4 cellular contexts compared by ENCODE assay signal in genomic region chr3:136119783-136120182, GRCh38.
DNase-seq lines count a peak whose midpoint lies in the region; ATAC-seq, FAIRE-seq and TF ChIP-seq lines count a peak whose summit lies in the region.
"Not testable (repeated sequence)": the region's sequence is repeated elsewhere in the genome, so short reads cannot be mapped to it uniquely, and the experiment has no call there.

No MANE protein-coding gene starts in this region.

- not testable (repeated sequence) for H3K9ac ChIP-seq in K562 (ENCODE audit: insufficient read depth in 1 of 2, low read depth in 2 of 2, low read length in 2 of 2)

- intact Hi-C loops in K562 (cut with micrococcal nuclease): not testable (repeated sequence)

- DNase-seq in K562 (ENCODE audit: extremely low read depth in 1 of 4, low spot score in 3 of 4): not testable (repeated sequence)

- 24% methylated on average over 4 of the region's 5 CpGs for WGBS in K562 (ENCODE audit: insufficient coverage, low coverage, missing lambda C conversion rate)

- H3F3A ChIP-seq in DOHH2 (ENCODE audit: control insufficient read depth, insufficient read depth): peaks cover 20% of the 10 kb centered on the region

- peak overlapping the region; percentile 53; the same call in 1 of the 2 replicates for H3K27ac ChIP-seq in DOHH2 (ENCODE audit: low read depth, low read length)
- not testable (repeated sequence) for H3K27ac ChIP-seq in HEK293 (ENCODE audit: extremely low read depth, low read depth, low read length); K562 (ENCODE audit: extremely low read depth, low read depth, low read length)

- FAIRE-seq in K562 (lab: Jason Lieb, UNC): not testable (repeated sequence)

- not testable (repeated sequence) for TF ChIP-seq RAD21 in K562 (CRISPR knock-in tag; conservative IDR thresholded peaks at IDR 0.05 in 1 of 2, IDR thresholded peaks at IDR 0.05 in 1 of 2)

- not testable (repeated sequence) for H3K4me3 ChIP-seq in DOHH2 (ENCODE audit: low read length); HEK293 (ENCODE audit: low read depth, low read length); K562

- CTCF ChIA-PET in HEK293 (lab: Yijun Ruan, JAX); K562 (lab: Yijun Ruan, JAX; ENCODE audit: low intra/inter-chr PET ratio): not testable (repeated sequence)

- TF ChIP-seq CTCF in DOHH2 (IDR thresholded peaks at IDR 0.05; ENCODE audit: low read depth, low read length, poor library complexity, severe bottlenecking); HEK293 (tag by site-specific recombination; IDR thresholded peaks at IDR 0.05); K562 (IDR thresholded peaks at IDR 0.05 in 2 of 3, conservative IDR thresholded peaks at IDR 0.05 in 1 of 3; ENCODE audit: insufficient read depth in 2 of 3, low read depth in 1 of 3, low read length in 3 of 3): not testable (repeated sequence)

- H3K9me3 ChIP-seq in DOHH2 (ENCODE audit: control insufficient read depth, insufficient read depth, low read length); HEK293 (ENCODE audit: control insufficient read depth, insufficient read depth, low read depth, low read length); K562 (replicated peaks; ENCODE audit: control insufficient read depth, insufficient read depth, low read depth, low read length): not testable (repeated sequence)

- H4K20me1 ChIP-seq in DOHH2 (ENCODE audit: control insufficient read depth, insufficient read depth, low read depth, low read length); K562 (replicated peaks; ENCODE audit: control insufficient read depth, insufficient read depth, low read length): not testable (repeated sequence)

- TF ChIP-seq EP300 in K562 (IDR thresholded peaks at IDR 0.05; ENCODE audit: low read length): not testable (repeated sequence)

- peaks cover 51% of the 10 kb centered on the region for H3K4me1 ChIP-seq in DOHH2 (ENCODE audit: control insufficient read depth, low read length)
- H3K4me1 ChIP-seq in HEK293 (ENCODE audit: control insufficient read depth, insufficient read depth, low read length); K562 (replicated peaks in 1 of 2; ENCODE audit: control insufficient read depth in 2 of 2, insufficient read depth in 2 of 2, low read length in 2 of 2): not testable (repeated sequence)

- peak overlapping the region; percentile 59; the same call in 1 of the 2 replicates for H3K4me2 ChIP-seq in DOHH2 (ENCODE audit: low read length)
- not testable (repeated sequence) for H3K4me2 ChIP-seq in K562 (ENCODE audit: insufficient read depth, low read length)

- not testable (repeated sequence) for ATAC-seq in SK-N-SH treated with all-trans-retinoic acid at 6 μM for 48 hours, K562

- BruUV-seq in K562 (replicated peaks; lab: Mats Ljungman, UMichigan): not testable (repeated sequence)

- POLR2A ChIA-PET in HEK293 (lab: Yijun Ruan, JAX); K562 (lab: Yijun Ruan, JAX): not testable (repeated sequence)

- not testable (repeated sequence) for H3K9me1 ChIP-seq in K562 (ENCODE audit: control insufficient read depth, insufficient read depth, low read length)

- TF ChIP-seq POLR2A in K562 (conservative IDR thresholded peaks at IDR 0.05): not testable (repeated sequence)

- H3K9me2 ChIP-seq in DOHH2 (replicated peaks; ENCODE audit: control insufficient read depth, low read length): not testable (repeated sequence)

- H3K27me3 ChIP-seq in DOHH2 (ENCODE audit: control insufficient read depth, low read length); K562 (ENCODE audit: control insufficient read depth in 2 of 2, insufficient read depth in 2 of 2, low read length in 2 of 2): not testable (repeated sequence)

- not testable (repeated sequence) for H3K36me3 ChIP-seq in DOHH2 (ENCODE audit: control insufficient read depth, low read length); HEK293 (ENCODE audit: control insufficient read depth in 2 of 2, insufficient read depth in 1 of 2, low read length in 2 of 2); K562 (ENCODE audit: control insufficient read depth, insufficient read depth, low read length)

- H3K79me2 ChIP-seq in DOHH2 (ENCODE audit: control insufficient read depth, low read length); K562 (ENCODE audit: control insufficient read depth, insufficient read depth, low read length): not testable (repeated sequence)

- not testable (repeated sequence) for H2AFZ ChIP-seq in K562 (ENCODE audit: low read depth, low read length)

- in situ Hi-C loops in K562 (cut with MboI): not testable (repeated sequence)

TF ChIP-seq in HEK293, 187 proteins besides CTCF, POLR2A, EP300 and RAD21:
- TF ChIP-seq ZNF146 (tag by site-specific recombination; IDR thresholded peaks at IDR 0.05): peak; percentile 49

TF ChIP-seq in SK-N-SH treated with all-trans-retinoic acid at 6 μM for 48 hours, 23 proteins besides CTCF, POLR2A, EP300 and RAD21:
- peak; percentile 66; the same call in 1 of the 2 replicates for TF ChIP-seq ZNF8 (CRISPR knock-in tag; IDR thresholded peaks at IDR 0.05)
TF ChIP-seq in SK-N-SH treated with all-trans-retinoic acid at 6 μM for 48 hours: peak in this region for 1; not testable (repeated sequence) for 22.

TF ChIP-seq in K562, 482 proteins besides CTCF, POLR2A, EP300 and RAD21:
- TF ChIP-seq ZNF146 (CRISPR knock-in tag; IDR thresholded peaks at IDR 0.05; ENCODE audit: unreplicated experiment): peak; percentile 55
